17 cellular contexts compared by ENCODE assay signal in the genomic region with DNA sequence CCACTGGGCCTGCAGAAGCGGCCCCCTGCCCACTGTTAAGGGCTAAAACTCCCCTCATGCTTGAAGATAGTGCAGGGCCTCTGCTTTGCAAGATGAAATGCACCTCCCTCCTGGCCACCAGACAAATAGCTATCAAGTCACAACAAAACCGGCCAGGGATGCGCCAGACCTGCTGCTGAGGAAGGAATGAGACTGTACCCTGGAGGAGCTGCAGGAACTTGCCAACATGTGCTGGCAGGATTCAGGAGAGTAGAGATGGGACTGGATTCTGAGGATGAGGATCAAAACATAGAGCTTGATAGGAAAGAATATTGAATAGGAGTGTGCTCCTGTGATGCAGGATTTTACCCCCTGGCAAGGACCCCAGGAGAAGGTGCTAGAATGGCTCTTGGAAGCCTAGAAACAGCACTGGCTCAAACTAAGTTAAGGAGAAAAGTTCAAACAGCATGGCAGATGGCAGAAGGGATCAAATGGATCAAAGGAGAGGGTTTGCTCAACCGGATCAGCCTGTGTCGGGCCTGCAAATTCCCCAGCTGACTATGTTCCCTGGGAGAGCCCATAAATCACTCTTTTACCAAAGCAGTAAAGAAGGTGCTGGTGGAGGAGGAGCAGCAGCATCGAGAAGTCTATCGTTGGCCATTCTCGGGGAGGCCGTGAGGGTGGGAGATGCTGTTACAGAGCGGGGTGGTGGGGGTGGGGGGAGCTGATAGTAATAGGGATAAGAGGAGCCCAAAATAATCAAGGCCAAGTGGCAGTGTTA. TPM values are rescaled to one million over a fixed set of nuclear protein-coding genes. Genes with fewer than 3 reads are reported as not detected.
DNase-seq lines count a peak whose midpoint lies in the region; ATAC-seq and TF ChIP-seq lines count a peak whose summit lies in the region.
"Had no signal": no experiment of that assay in that cellular context is flagged by ENCODE, and none has a peak within 500 bp of the region (broad histone marks: within the 10 kb centered on the region; RNA-seq: fewer than 3 reads in every experiment).

No MANE protein-coding gene starts in this region.

- CTCF ChIA-PET in SK-N-SH (lab: Yijun Ruan, JAX), result interaction anchor here (0.8 to 5.6 kb wide), 9 partner anchors 10 to 179 kb away, joined by 3 to 54 read pairs (median 4); a partner anchor contains a TSS

- no peaks in the 10 kb centered on the region for H3K9me2 ChIP-seq in SK-N-SH

- no peak for ATAC-seq in GM18909 (IDR thresholded peaks at IDR 0.05; ENCODE audit: poor library complexity, unreplicated experiment)
- ATAC-seq in HG03097 (IDR thresholded peaks at IDR 0.05; ENCODE audit: low FRiP score, unreplicated experiment), result no peak
- ATAC-seq: effector memory CD8-positive, alpha-beta T cell; gastroesophageal sphincter had no signal

- 90% methylated on average over 10 of the region's 10 CpGs for WGBS in thymus
- WGBS in SK-N-SH (ENCODE audit: low lambda C conversion rate), result 94% methylated on average over 10 of the region's 10 CpGs

- no peak overlapping the region for H3K4me2 ChIP-seq in SK-N-SH

- H3K9ac ChIP-seq in SK-N-SH, result no peak overlapping the region
- H3K9ac ChIP-seq: BLaER1 treated with 17β-estradiol and CSF1 and Interleukin-3, amounts not matched to agents 10 nM and 100 nM had no signal

- H2AFZ ChIP-seq in SK-N-SH (ENCODE audit: low read depth), result no peak overlapping the region

- TF ChIP-seq EP300 in SK-N-SH (IDR thresholded peaks at IDR 0.05; ENCODE audit: borderline replicate concordance in 1 of 2, low read depth in 1 of 2, low read length in 1 of 2), result no peak

- no peak for TF ChIP-seq RAD21 in SK-N-SH (IDR thresholded peaks at IDR 0.05; ENCODE audit: low read length)

- TF ChIP-seq CTCF in kidney epithelial cell (IDR thresholded peaks at IDR 0.05; ENCODE audit: insufficient read depth, low read length, poor library complexity, severe bottlenecking) (no peak), SK-N-SH (IDR thresholded peaks at IDR 0.05) (no peak)

- H3K36me3 ChIP-seq in kidney epithelial cell (ENCODE audit: control insufficient read depth, insufficient read depth, low read length), result no peaks in the 10 kb centered on the region
- H3K36me3 ChIP-seq in thymus (ENCODE audit: control insufficient read depth, insufficient read depth), result no peaks in the 10 kb centered on the region
- no peaks in the 10 kb centered on the region for H3K36me3 ChIP-seq in SK-N-SH (replicated peaks in 1 of 2; ENCODE audit: control insufficient read depth in 1 of 2, insufficient read depth in 2 of 2, low read length in 1 of 2)
- H3K36me3 ChIP-seq: BLaER1 treated with 17β-estradiol and CSF1 and Interleukin-3, amounts not matched to agents 10 nM and 100 nM; gastroesophageal sphincter; ovary had no signal

- POLR2A ChIA-PET in SK-N-SH (lab: Yijun Ruan, JAX), result no interaction called here

- peaks cover 11% of the 10 kb centered on the region for H3F3A ChIP-seq in SK-N-SH (replicated peaks; ENCODE audit: insufficient read depth)

- H3K27me3 ChIP-seq in kidney epithelial cell (ENCODE audit: control insufficient read depth, insufficient read depth, low read length) (no peaks in the 10 kb centered on the region), thymus (ENCODE audit: control insufficient read depth, insufficient read depth) (no peaks in the 10 kb centered on the region), SK-N-SH (ENCODE audit: insufficient read depth) (no peaks in the 10 kb centered on the region)
- H3K27me3 ChIP-seq: BLaER1 treated with 17β-estradiol and CSF1 and Interleukin-3, amounts not matched to agents 10 nM and 100 nM; gastroesophageal sphincter; ovary had no signal

- no peaks in the 10 kb centered on the region for H3K79me2 ChIP-seq in SK-N-SH (ENCODE audit: insufficient read depth)

- H3K27ac ChIP-seq in thymus (ENCODE audit: low read depth) (peak overlapping the region; percentile 47), SK-N-SH (ENCODE audit: low read depth in 2 of 2, low read length in 1 of 2) (no peak overlapping the region)
- H3K27ac ChIP-seq: BLaER1 treated with 17β-estradiol and CSF1 and Interleukin-3, amounts not matched to agents 10 nM and 100 nM; gastroesophageal sphincter; ovary had no signal

- H3K9me3 ChIP-seq in thymus (ENCODE audit: control insufficient read depth) (no peaks in the 10 kb centered on the region), SK-N-SH (no peaks in the 10 kb centered on the region)
- H3K9me3 ChIP-seq: BLaER1 treated with 17β-estradiol and CSF1 and Interleukin-3, amounts not matched to agents 10 nM and 100 nM; gastroesophageal sphincter; ovary had no signal

- peak; percentile 33 for DNase-seq in LHCN-M2 (ENCODE audit: low read depth)
- peak; percentile 79 for DNase-seq in amniotic epithelial cell (ENCODE audit: low read depth)
- DNase-seq in kidney epithelial cell (ENCODE audit: low read depth), result peak; percentile 52
- no peak for DNase-seq in SK-N-SH
- DNase-seq: activated CD4-positive, alpha-beta T cell treated with anti-CD3 and anti-CD28 coated beads for 4 hours; activated T-cell treated with anti-CD3 and anti-CD28 coated beads for 4 hours; central memory CD4-positive, alpha-beta T cell; effector memory CD8-positive, alpha-beta T cell; NCI-H2029 treated with DMSO at 0.1 percent for 48 hours; SIG-M5 had no signal

- no peak overlapping the region for H3K4me3 ChIP-seq in kidney epithelial cell (ENCODE audit: low read depth, low read length)
- no peak overlapping the region for H3K4me3 ChIP-seq in thymus (ENCODE audit: low read length)
- no peak overlapping the region for H3K4me3 ChIP-seq in SK-N-SH (ENCODE audit: low read depth in 2 of 2, low read length in 1 of 2)
- H3K4me3 ChIP-seq: BLaER1 treated with 17β-estradiol and CSF1 and Interleukin-3, amounts not matched to agents 10 nM and 100 nM; gastroesophageal sphincter; ovary had no signal

- no peaks in the 10 kb centered on the region for H3K4me1 ChIP-seq in thymus (ENCODE audit: control insufficient read depth, insufficient read depth, low read length)
- H3K4me1 ChIP-seq in SK-N-SH (ENCODE audit: control insufficient read depth in 1 of 2, insufficient read depth in 2 of 2, low read depth in 1 of 2, low read length in 1 of 2), result no peaks in the 10 kb centered on the region; a peak in 1 of 4 replicates
- H3K4me1 ChIP-seq: gastroesophageal sphincter had no signal

- H4K20me1 ChIP-seq in SK-N-SH (ENCODE audit: insufficient read depth), result no peaks in the 10 kb centered on the region
- H4K20me1 ChIP-seq: BLaER1 treated with 17β-estradiol and CSF1 and Interleukin-3, amounts not matched to agents 10 nM and 100 nM had no signal

TF ChIP-seq in SK-N-SH, 30 proteins besides CTCF, POLR2A, EP300 and RAD21:
- no peak for TF ChIP-seq CHD2 (IDR thresholded peaks at IDR 0.05; ENCODE audit: low read length, partially characterized antibody)
- no peak for TF ChIP-seq GATA2 (CRISPR knock-in tag; IDR thresholded peaks at IDR 0.05)
- TF ChIP-seq NRF1 (IDR thresholded peaks at IDR 0.05; ENCODE audit: low read depth, low read length), result no peak
- TF ChIP-seq, protein P1, sequence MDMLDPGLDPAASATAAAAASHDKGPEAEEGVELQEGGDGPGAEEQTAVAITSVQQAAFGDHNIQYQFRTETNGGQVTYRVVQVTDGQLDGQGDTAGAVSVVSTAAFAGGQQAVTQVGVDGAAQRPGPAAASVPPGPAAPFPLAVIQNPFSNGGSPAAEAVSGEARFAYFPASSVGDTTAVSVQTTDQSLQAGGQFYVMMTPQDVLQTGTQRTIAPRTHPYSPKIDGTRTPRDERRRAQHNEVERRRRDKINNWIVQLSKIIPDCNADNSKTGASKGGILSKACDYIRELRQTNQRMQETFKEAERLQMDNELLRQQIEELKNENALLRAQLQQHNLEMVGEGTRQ (IDR thresholded peaks at IDR 0.05; ENCODE audit: borderline replicate concordance, low read depth, low read length), result no peak
- no peak for TF ChIP-seq FOXM1 (IDR thresholded peaks at IDR 0.05; ENCODE audit: low read depth)
- TF ChIP-seq SMC3 (IDR thresholded peaks at IDR 0.05; ENCODE audit: low read depth, low read length), result no peak
- no peak for TF ChIP-seq FOXJ3 (CRISPR knock-in tag; IDR thresholded peaks at IDR 0.05)

RNA-seq across cellular contexts. Expression of a gene that starts 27.2 kb away (rescaled TPM):
- total RNA-seq in LHCN-M2 (2014; rRNA removed) (41.4 and 48.9 TPM in 2 replicates), kidney epithelial cell (30.2 and 35.7 TPM in 2 replicates)
- 24.5 TPM for polyA plus RNA-seq in LHCN-M2 (2012)
- polyA plus RNA-seq in thymus (19.5 TPM), SK-N-SH (2012; rRNA removed) (26.5 and 28.4 TPM in 2 replicates)
- 8.5 and 14.2 TPM in 2 replicates for polyA plus RNA-seq in SK-N-SH (2012; cell fraction: cytosol; rRNA removed)
- polyA plus RNA-seq in SK-N-SH (2012; cell fraction: nucleus; rRNA removed), result 52.8 and 55.8 TPM in 2 replicates

RNA-seq across cellular contexts. Expression of a gene that starts 44.5 kb away (rescaled TPM):
- total RNA-seq in LHCN-M2 (2014; rRNA removed) (not detected in 2 replicates), kidney epithelial cell (1.5 and 1.7 TPM in 2 replicates)
- 0.09 TPM for polyA plus RNA-seq in LHCN-M2 (2012)
- polyA plus RNA-seq in thymus (0.09 TPM), SK-N-SH (2012; rRNA removed) (0.28 and 0.46 TPM in 2 replicates)
- 0.06 and 0.16 TPM in 2 replicates for polyA plus RNA-seq in SK-N-SH (2012; cell fraction: cytosol; rRNA removed)
- 0.15 and 0.20 TPM in 2 replicates for polyA plus RNA-seq in SK-N-SH (2012; cell fraction: nucleus; rRNA removed)
- total RNA-seq: mononuclear cell had no signal

RNA-seq across cellular contexts. Expression of a gene that starts 54.3 kb away (rescaled TPM):
- total RNA-seq in LHCN-M2 (2014; rRNA removed) (79.4 and 81.1 TPM in 2 replicates), kidney epithelial cell (89.2 and 92.5 TPM in 2 replicates)
- polyA plus RNA-seq in LHCN-M2 (2012), result 157 TPM
- polyA plus RNA-seq in thymus (85.9 TPM), SK-N-SH (2012; rRNA removed) (266 and 337 TPM in 2 replicates)
- 259 and 311 TPM in 2 replicates for polyA plus RNA-seq in SK-N-SH (2012; cell fraction: cytosol; rRNA removed)
- polyA plus RNA-seq in SK-N-SH (2012; cell fraction: nucleus; rRNA removed), result 195 and 246 TPM in 2 replicates

RNA-seq across cellular contexts. Expression of a gene that starts 54.3 kb away (rescaled TPM):
- 13.9 and 18.1 TPM in 2 replicates for total RNA-seq in LHCN-M2 (2014; rRNA removed)
- 7.2 TPM for polyA plus RNA-seq in LHCN-M2 (2012)
- 1.9 and 2.7 TPM in 2 replicates for total RNA-seq in kidney epithelial cell
- polyA plus RNA-seq in thymus, result 1.4 TPM
- polyA plus RNA-seq in SK-N-SH (2012; rRNA removed), result 16.9 and 21.5 TPM in 2 replicates
- 7.3 and 9.0 TPM in 2 replicates for polyA plus RNA-seq in SK-N-SH (2012; cell fraction: cytosol; rRNA removed)
- 72.2 and 106 TPM in 2 replicates for polyA plus RNA-seq in SK-N-SH (2012; cell fraction: nucleus; rRNA removed)
